In the genomic region with DNA sequence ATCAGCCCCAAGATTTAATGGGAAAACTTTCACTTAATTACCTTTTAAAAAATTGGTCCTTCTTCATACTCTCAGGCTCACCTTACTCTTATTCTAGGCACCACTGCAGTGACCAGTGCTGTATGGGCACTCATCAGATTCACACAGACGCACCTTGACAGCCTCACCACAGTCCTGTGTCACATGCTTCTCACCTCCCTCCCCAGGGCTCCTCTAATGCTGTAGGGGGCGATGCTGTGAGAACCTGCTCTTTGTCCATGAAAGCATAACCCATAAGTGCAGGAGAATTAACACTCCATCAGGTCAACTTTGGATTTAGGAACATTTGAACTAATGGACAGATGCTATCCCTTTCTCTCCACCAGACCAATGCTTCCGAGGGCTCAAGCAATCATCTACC, we compare ENCODE assay signal across 21 cellular contexts.
"Had no signal": no experiment of that assay in that cellular context is flagged by ENCODE, and none has a peak within 500 bp of the region (broad histone marks: within the 10 kb centered on the region; RNA-seq: fewer than 3 reads in every experiment).

No MANE protein-coding gene starts in this region.

- H3K79me2 ChIP-seq: hepatocyte had no signal

- H3K36me3 ChIP-seq: cardiac muscle cell, pancreas, right atrium auricular region, tibial artery had no signal

- H3K4me1 ChIP-seq: body of pancreas, foreskin keratinocyte, pancreas, psoas muscle, right atrium auricular region, tibial artery had no signal

- ATAC-seq: body of pancreas, foreskin keratinocyte, left ventricle myocardium superior, pancreas, psoas muscle had no signal

- H3K4me2 ChIP-seq: hepatocyte had no signal

- H3K4me3 ChIP-seq: body of pancreas, cardiac muscle cell, hepatocyte, pancreas, psoas muscle, right atrium auricular region, tibial artery had no signal

- H3K27me3 ChIP-seq: body of pancreas, cardiac muscle cell, foreskin keratinocyte, hepatocyte, pancreas, right atrium auricular region, tibial artery had no signal

- H3K27ac ChIP-seq: body of pancreas, cardiac muscle cell, foreskin keratinocyte, hepatocyte, pancreas, psoas muscle, right atrium auricular region, tibial artery had no signal

- FAIRE-seq: islet of Langerhans, pancreas had no signal

- H2AFZ ChIP-seq: hepatocyte had no signal

- DNase-seq: activated CD4-positive, alpha-beta memory T cell treated with anti-CD3 and anti-CD28 coated beads for 36 hours; activated CD4-positive, alpha-beta T cell treated with anti-CD3 and anti-CD28 coated beads for 4 hours; activated CD4-positive, CD25-positive, alpha-beta regulatory T cell; activated gamma-delta T cell; anterior cingulate cortex; body of pancreas; cortex of kidney; erythroblast; foreskin keratinocyte; left ventricle myocardium superior; nephron progenitor cell; pancreas; psoas muscle; stimulated activated CD4-positive, alpha-beta T cell treated with anti-CD3 and anti-CD28 coated beads, Interleukin-4, amount 100 ng/mL, for 24 hours; substantia nigra; T-helper 9 cell; tibial artery had no signal

- H3K9me3 ChIP-seq: body of pancreas, pancreas, psoas muscle, right atrium auricular region, tibial artery had no signal
